ENCODE assay signal across 17 cellular contexts in the genomic region with DNA sequence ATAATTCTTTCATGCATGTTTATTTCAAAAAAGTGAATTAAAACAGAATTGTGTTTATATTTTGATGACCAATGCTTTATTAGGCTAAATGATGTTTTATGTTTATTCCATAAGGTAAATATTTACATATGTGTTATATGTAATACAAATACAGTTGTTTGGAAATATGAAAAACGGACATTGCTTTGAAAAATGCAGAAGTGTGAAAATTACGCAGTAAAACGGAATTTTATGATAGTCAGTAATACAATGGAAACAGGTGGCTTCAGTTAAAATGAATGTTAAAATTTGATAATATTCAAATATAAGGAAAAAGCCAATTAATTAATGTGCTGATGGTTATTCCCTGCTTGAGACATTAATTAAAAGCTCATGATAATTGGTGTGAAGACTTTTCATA.
"Had no signal": no experiment of that assay in that cellular context is flagged by ENCODE, and none has a peak within 500 bp of the region (broad histone marks: within the 10 kb centered on the region; RNA-seq: fewer than 3 reads in every experiment).

No MANE protein-coding gene starts in this region.

- H3K4me2 ChIP-seq: hepatocyte had no signal

- ATAC-seq: effector memory CD8-positive, alpha-beta T cell; left colon; mucosa of descending colon; naive thymus-derived CD8-positive, alpha-beta T cell; pancreas; right cardiac atrium; stimulated activated naive CD8-positive, alpha-beta T cell treated with anti-CD3 and anti-CD28 coated beads, Interleukin-15, Interleukin-2, amounts not matched to agents 100 U/mL and 50 U/mL, for 24 hours; upper lobe of right lung had no signal

- H3K4me1 Mint-ChIP-seq: naive thymus-derived CD8-positive, alpha-beta T cell had no signal

- H3K27me3 Mint-ChIP-seq: dendritic cell treated with granulocyte-macrophage colony-stimulating factor and Interleukin-4, amounts not matched to agents 40 ng/mL and 50 ng/mL, for 4 days; effector memory CD8-positive, alpha-beta T cell; naive thymus-derived CD8-positive, alpha-beta T cell; progenitor cell of endocrine pancreas had no signal

- H3K36me3 ChIP-seq: esophagus muscularis mucosa, pancreas, tibial artery, upper lobe of right lung, vagina had no signal

- H3K27ac ChIP-seq: epithelial cell of prostate, esophagus muscularis mucosa, hepatocyte, pancreas, tibial artery, upper lobe of right lung, vagina had no signal

- H3K27me3 ChIP-seq: esophagus muscularis mucosa, hepatocyte, pancreas, tibial artery, upper lobe of right lung, vagina had no signal

- H3K4me3 ChIP-seq: hepatocyte, mucosa of descending colon, pancreas, tibial artery, upper lobe of right lung, vagina had no signal

- DNase-seq: effector memory CD8-positive, alpha-beta T cell; left colon; mucosa of descending colon; naive thymus-derived CD8-positive, alpha-beta T cell; nucleus accumbens; pancreas; right cardiac atrium; stimulated activated CD4-positive, alpha-beta T cell treated with anti-CD3 and anti-CD28 coated beads, Interleukin-2, amount 100 ng/mL, for 48 hours; stimulated activated naive CD8-positive, alpha-beta T cell treated with anti-CD3 and anti-CD28 coated beads, Interleukin-15, Interleukin-2, amounts not matched to agents 100 U/mL and 50 U/mL, for 24 hours; tibial artery; upper lobe of right lung had no signal

- H2AFZ ChIP-seq: hepatocyte had no signal

- H3K4me1 ChIP-seq: pancreas, tibial artery, upper lobe of right lung, vagina had no signal

- H3K4me3 Mint-ChIP-seq: dendritic cell treated with granulocyte-macrophage colony-stimulating factor and Interleukin-4, amounts not matched to agents 40 ng/mL and 50 ng/mL, for 4 days; effector memory CD8-positive, alpha-beta T cell; naive thymus-derived CD8-positive, alpha-beta T cell had no signal

- H3K79me2 ChIP-seq: hepatocyte had no signal

- H3K27ac Mint-ChIP-seq: dendritic cell treated with granulocyte-macrophage colony-stimulating factor and Interleukin-4, amounts not matched to agents 40 ng/mL and 50 ng/mL, for 4 days; effector memory CD8-positive, alpha-beta T cell; naive thymus-derived CD8-positive, alpha-beta T cell; progenitor cell of endocrine pancreas had no signal

- H3K36me3 Mint-ChIP-seq: naive thymus-derived CD8-positive, alpha-beta T cell had no signal

- H3K9me3 ChIP-seq: esophagus muscularis mucosa, mucosa of descending colon, pancreas, tibial artery, upper lobe of right lung, vagina had no signal
